ENCODE assay signal across 8 cellular contexts in genomic region chr6:7776509-7776908, GRCh38.
"Had no signal": no experiment of that assay in that cellular context is flagged by ENCODE, and none has a peak within 500 bp of the region (broad histone marks: within the 10 kb centered on the region; RNA-seq: fewer than 3 reads in every experiment).

No MANE protein-coding gene starts in this region.

- DNase-seq: GDM1, GF-D8 had no signal

- ATAC-seq: GM12878 had no signal

- FAIRE-seq: G401.6, GM12878, GM12891, GM12892, GM18507, GM19239 had no signal

- H3K4me3 ChIP-seq: GM12878 had no signal
